In the genomic region with DNA sequence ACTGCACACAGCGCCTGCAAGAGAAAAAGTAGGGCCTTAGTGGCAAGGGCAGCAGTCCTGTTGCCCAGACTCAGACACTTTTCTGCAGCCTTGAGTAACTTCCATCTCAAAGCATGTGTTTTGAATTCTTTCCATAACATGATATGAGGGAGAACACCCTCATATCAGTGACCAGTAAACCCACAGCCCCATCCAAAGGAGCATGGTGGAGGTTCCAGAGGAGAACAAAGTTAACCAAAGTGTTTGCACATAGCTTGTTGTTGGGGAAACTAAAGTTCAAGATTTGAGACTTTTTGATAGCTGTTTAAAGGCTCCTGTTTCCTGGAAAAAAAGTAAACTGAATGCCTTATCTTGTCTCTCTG, we compare ENCODE assay signal across 21 cellular contexts.
"Had no signal": no experiment of that assay in that cellular context is flagged by ENCODE, and none has a peak within 500 bp of the region (broad histone marks: within the 10 kb centered on the region; RNA-seq: fewer than 3 reads in every experiment).

No MANE protein-coding gene starts in this region.

- ATAC-seq: effector memory CD8-positive, alpha-beta T cell; esophagus mucosa; foreskin keratinocyte; gastroesophageal sphincter; heart left ventricle; left cardiac atrium; left lung; left ventricle myocardium superior; lower lobe of right lung; mucosa of descending colon had no signal

- DNase-seq: cortex of kidney; effector CD8-positive, alpha-beta T cell; effector memory CD8-positive, alpha-beta T cell; endodermal cell; erythroblast; foreskin keratinocyte; heart left ventricle; hypothalamus; left cardiac atrium; left lung; left ventricle myocardium superior; lower lobe of right lung; mesenchymal stem cell; mucosa of descending colon had no signal

- H3K27me3 ChIP-seq: colonic mucosa, foreskin keratinocyte, gastroesophageal sphincter, heart left ventricle, hepatocyte, left lung had no signal

- H3K36me3 Mint-ChIP-seq: mesothelial cell of epicardium had no signal

- H3K9me3 ChIP-seq: colonic mucosa, gastroesophageal sphincter, heart left ventricle, left lung, lower lobe of right lung, mucosa of descending colon had no signal

- H3K27ac ChIP-seq: colonic mucosa, epithelial cell of prostate, foreskin keratinocyte, gastroesophageal sphincter, heart left ventricle, hepatocyte, left lung, lower lobe of right lung had no signal

- H3K9me3 Mint-ChIP-seq: dendritic cell treated with granulocyte-macrophage colony-stimulating factor and Interleukin-4, amounts not matched to agents 40 ng/mL and 50 ng/mL, for 4 days; effector memory CD8-positive, alpha-beta T cell; endodermal cell; mesothelial cell of epicardium had no signal

- H3K4me1 ChIP-seq: colonic mucosa, foreskin keratinocyte, gastroesophageal sphincter, heart left ventricle, left lung, lower lobe of right lung had no signal

- H2AFZ ChIP-seq: hepatocyte had no signal

- H3K4me2 ChIP-seq: hepatocyte had no signal

- H3K36me3 ChIP-seq: colonic mucosa, gastroesophageal sphincter, heart left ventricle, left lung, lower lobe of right lung had no signal

- H3K4me3 ChIP-seq: colonic mucosa, gastroesophageal sphincter, heart left ventricle, hepatocyte, left lung, lower lobe of right lung, mucosa of descending colon had no signal

- H3K4me1 Mint-ChIP-seq: endodermal cell had no signal

- H3K27ac Mint-ChIP-seq: dendritic cell treated with granulocyte-macrophage colony-stimulating factor and Interleukin-4, amounts not matched to agents 40 ng/mL and 50 ng/mL, for 4 days; effector memory CD8-positive, alpha-beta T cell; endodermal cell; mesothelial cell of epicardium had no signal

- H3K4me3 Mint-ChIP-seq: dendritic cell treated with granulocyte-macrophage colony-stimulating factor and Interleukin-4, amounts not matched to agents 40 ng/mL and 50 ng/mL, for 4 days; effector memory CD8-positive, alpha-beta T cell; endodermal cell; mesothelial cell of epicardium had no signal
